ENCODE assay signal across 8 cellular contexts in the genomic region with DNA sequence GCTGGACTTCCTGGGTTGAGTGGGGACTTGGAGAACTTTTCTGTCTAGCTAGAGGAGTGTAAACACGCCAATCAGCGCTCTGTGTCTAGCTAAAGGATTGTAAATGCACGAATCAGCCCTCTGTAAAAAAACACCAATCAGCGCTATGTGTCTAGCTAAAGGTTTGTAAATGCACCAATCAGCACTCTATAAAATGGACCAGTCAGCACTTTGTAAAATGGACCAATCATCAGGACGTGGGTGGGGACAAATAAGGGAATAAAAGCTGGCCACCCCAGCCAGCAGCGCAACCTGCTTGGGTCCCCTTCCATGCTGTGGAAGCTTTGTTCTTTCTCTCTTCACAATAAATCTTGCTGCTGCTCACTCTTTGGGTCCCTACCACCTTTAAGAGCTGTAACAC.
DNase-seq lines count a peak whose midpoint lies in the region; ATAC-seq, FAIRE-seq and TF ChIP-seq lines count a peak whose summit lies in the region.
"Not testable (repeated sequence)": the region's sequence is repeated elsewhere in the genome, so short reads cannot be mapped to it uniquely, and the experiment has no call there.

No MANE protein-coding gene starts in this region.

- H3K18ac ChIP-seq in H9 (ENCODE audit: insufficient read length, low read depth, low read length); IMR-90 (ENCODE audit: low read depth, low read length); H1 (ENCODE audit: extremely low read depth, low read length): not testable (repeated sequence)

- intact Hi-C loops in IMR-90 (cut with micrococcal nuclease); K562 (cut with micrococcal nuclease); HepG2 (cut with micrococcal nuclease; ENCODE audit: unreplicated experiment): not testable (repeated sequence)

- not testable (repeated sequence) for H4K20me1 ChIP-seq in GM23338 (replicated peaks; ENCODE audit: insufficient read depth); H9 (ENCODE audit: control insufficient read depth, insufficient read depth, insufficient read length); IMR-90 (ENCODE audit: insufficient read depth, low read length); K562 (replicated peaks; ENCODE audit: control insufficient read depth, insufficient read depth, low read length); H1 (replicated peaks in 1 of 2; ENCODE audit: control insufficient read depth in 1 of 2, insufficient read depth in 2 of 2, low read length in 2 of 2); HepG2 (ENCODE audit: insufficient read depth, low read length)

- not testable (repeated sequence) for TF ChIP-seq RAD21 in A549 (conservative IDR thresholded peaks at IDR 0.05 in 1 of 2, IDR thresholded peaks at IDR 0.05 in 1 of 2); IMR-90 (IDR thresholded peaks at IDR 0.05; ENCODE audit: low read length); K562 (CRISPR knock-in tag; conservative IDR thresholded peaks at IDR 0.05 in 1 of 2, IDR thresholded peaks at IDR 0.05 in 1 of 2); H1 (IDR thresholded peaks at IDR 0.05 in 1 of 2, conservative IDR thresholded peaks at IDR 0.05 in 1 of 2; ENCODE audit: low read depth in 2 of 2, low read length in 2 of 2); HepG2 (CRISPR knock-in tag; IDR thresholded peaks at IDR 0.05)

- not testable (repeated sequence) for TF ChIP-seq CTCF in A549 (IDR thresholded peaks at IDR 0.05); GM23338 (conservative IDR thresholded peaks at IDR 0.05; ENCODE audit: low read depth in 2 of 2); H9 (conservative IDR thresholded peaks at IDR 0.05); IMR-90 (conservative IDR thresholded peaks at IDR 0.05; ENCODE audit: low read depth, low read length); WTC11 (IDR thresholded peaks at IDR 0.05); K562 (IDR thresholded peaks at IDR 0.05 in 2 of 3, conservative IDR thresholded peaks at IDR 0.05 in 1 of 3; ENCODE audit: insufficient read depth in 2 of 3, low read depth in 1 of 3, low read length in 3 of 3); H1 (IDR thresholded peaks at IDR 0.05; ENCODE audit: control extremely low read depth in 1 of 3, insufficient read depth in 1 of 3, low read depth in 1 of 3, low read length in 3 of 3); HepG2 (CRISPR knock-in tag; IDR thresholded peaks at IDR 0.05)

- not testable (repeated sequence) for H3K4me1 Mint-ChIP-seq in GM23338, H9, WTC11

- not testable (repeated sequence) for H3K23me2 ChIP-seq in H9 (ENCODE audit: insufficient read length, low read depth, low read length, poor library complexity, severe bottlenecking); H1 (ENCODE audit: low read depth, low read length)

- POLR2A ChIA-PET in A549 (lab: Yijun Ruan, JAX); IMR-90 (lab: Charles Lee; ENCODE audit: unreplicated experiment); WTC11 (lab: Charles Lee); H1 (lab: Charles Lee; ENCODE audit: partially characterized antibody); HepG2 (lab: Yijun Ruan, JAX): not testable (repeated sequence)
- POLR2A ChIA-PET in K562 (lab: Yijun Ruan, JAX) = interaction anchor here (0.6 kb wide), 1 partner anchor 337 kb away, joined by 3 read pairs; no protein-coding TSS in a partner anchor

- not testable (repeated sequence) for H3K36me3 ChIP-seq in GM23338 (ENCODE audit: insufficient read depth); IMR-90 (ENCODE audit: control insufficient read depth, insufficient read depth, low read length); K562 (ENCODE audit: control insufficient read depth, insufficient read depth, low read length); H1 (ENCODE audit: control insufficient read depth in 2 of 4, insufficient read depth in 4 of 4, low read length in 3 of 4); HepG2 (replicated peaks in 1 of 2; ENCODE audit: control insufficient read depth in 1 of 2, insufficient read depth in 2 of 2, low read length in 2 of 2)

- H3K4me1 ChIP-seq in A549; GM23338 (ENCODE audit: insufficient read depth); H9 (ENCODE audit: insufficient read depth, low read length); IMR-90 (ENCODE audit: control insufficient read depth, insufficient read depth, low read length); K562 (replicated peaks in 1 of 2; ENCODE audit: control insufficient read depth in 2 of 2, insufficient read depth in 2 of 2, low read length in 2 of 2); H1 (replicated peaks in 1 of 4; ENCODE audit: control insufficient read depth in 3 of 4, insufficient read depth in 4 of 4, low read length in 3 of 4); HepG2 (ENCODE audit: insufficient read depth, low read length): not testable (repeated sequence)

- not testable (repeated sequence) for H4K91ac ChIP-seq in H9 (ENCODE audit: insufficient read length, low read depth, low read length); IMR-90 (ENCODE audit: insufficient read depth, low read depth, low read length); H1 (replicated peaks; ENCODE audit: insufficient read length, low read length)

- not testable (repeated sequence) for H2BK120ac ChIP-seq in H9 (ENCODE audit: low read depth, low read length, poor library complexity, severe bottlenecking); IMR-90 (ENCODE audit: low read depth, low read length); H1 (replicated peaks; ENCODE audit: low read depth, low read length)

- H3K4me3 Mint-ChIP-seq in GM23338, H9, WTC11: not testable (repeated sequence)

- H3K4me2 ChIP-seq in A549; GM23338; H9 (ENCODE audit: insufficient read depth, insufficient read length, low read length); IMR-90 (ENCODE audit: low read depth, low read length); K562 (ENCODE audit: insufficient read depth, low read length); H1 (ENCODE audit: insufficient read depth in 1 of 2, low read depth in 2 of 2, low read length in 2 of 2); HepG2 (ENCODE audit: low read depth, low read length): not testable (repeated sequence)

- peak overlapping the region; percentile 43; the same call in 1 of the 2 replicates for H3K27ac Mint-ChIP-seq in GM23338
- peak overlapping the region in 2 of 3 experiments; percentile 50 to 96; a peak in 2 of 7 replicates for H3K27ac Mint-ChIP-seq in H9
- H3K27ac Mint-ChIP-seq in WTC11 = not testable (repeated sequence)

- H3K4me3 ChIP-seq in A549; GM23338; IMR-90 (ENCODE audit: insufficient read depth, low read depth, low read length); K562; H1 (ENCODE audit: extremely low read depth in 1 of 4, insufficient read depth in 2 of 4, low read depth in 3 of 4, low read length in 4 of 4); HepG2 (replicated peaks in 1 of 3; ENCODE audit: insufficient read depth in 1 of 3, low read depth in 2 of 3, low read length in 3 of 3): not testable (repeated sequence)

- not testable (repeated sequence) for H3K14ac ChIP-seq in H9 (ENCODE audit: insufficient read depth, low read length); IMR-90 (replicated peaks; ENCODE audit: low read depth, low read length); H1 (ENCODE audit: insufficient read length)

- H2BK15ac ChIP-seq in H9 (ENCODE audit: low read depth, low read length); IMR-90 (ENCODE audit: low read depth, low read length); H1 (ENCODE audit: low read length): not testable (repeated sequence)

- H3K9me2 ChIP-seq in GM23338 (ENCODE audit: insufficient read depth) = not testable (repeated sequence)

- not testable (repeated sequence) for DNase-seq in A549 (ENCODE audit: low read depth in 1 of 2, low spot score in 1 of 2); GM23338 (ENCODE audit: low spot score); H9; IMR-90; WTC11 (ENCODE audit: low spot score); K562 (ENCODE audit: extremely low read depth in 1 of 4, low spot score in 3 of 4); H1 (ENCODE audit: low read depth in 1 of 2, low spot score in 2 of 2); HepG2 (ENCODE audit: low spot score)

- not testable (repeated sequence) for H3K23ac ChIP-seq in H9 (ENCODE audit: insufficient read length, low read depth, low read length); IMR-90 (ENCODE audit: low read depth, low read length); H1 (ENCODE audit: insufficient read length)

- ATAC-seq in A549; GM23338; IMR-90 (ENCODE audit: low read depth); WTC11; K562; HepG2: not testable (repeated sequence)

- not testable (repeated sequence) for H2BK12ac ChIP-seq in H9 (ENCODE audit: insufficient read length, low read depth, low read length); H1 (ENCODE audit: low read depth, low read length)

- not testable (repeated sequence) for H4K5ac ChIP-seq in H9 (ENCODE audit: insufficient read length, low read depth, low read length); IMR-90 (ENCODE audit: low read depth, low read length); H1 (ENCODE audit: insufficient read length, low read depth, low read length)

- in situ Hi-C loops in IMR-90 (cut with MboI; ENCODE audit: low sequenced_read_pairs); K562 (cut with MboI); HepG2 (cut with HindIII; ENCODE audit: extremely low pct_ligation_motif_present, low pct_unique_long_range_greater_than_20kb): not testable (repeated sequence)

- H2AK9ac ChIP-seq in IMR-90 (replicated peaks; ENCODE audit: low read depth, low read length, poor library complexity) = not testable (repeated sequence)

- H3K56ac ChIP-seq in H9 (ENCODE audit: insufficient read length, low read depth, low read length); IMR-90 (ENCODE audit: extremely low read depth, insufficient read depth, low read length); H1 (replicated peaks; ENCODE audit: insufficient read length, low read depth, low read length): not testable (repeated sequence)

- CTCF ChIA-PET in A549 (lab: Yijun Ruan, JAX); IMR-90 (lab: Yijun Ruan, JAX); WTC11 (lab: Charles Lee); K562 (lab: Yijun Ruan, JAX; ENCODE audit: low intra/inter-chr PET ratio); H1 (lab: Charles Lee; ENCODE audit: partially characterized antibody); HepG2 (lab: Yijun Ruan, JAX; ENCODE audit: low intra/inter-chr PET ratio, low total read pairs): not testable (repeated sequence)

- dilution Hi-C loops in IMR-90 (cut with HindIII; ENCODE audit: low sequenced_read_pairs, unreplicated experiment) = not testable (repeated sequence)

- H4K8ac ChIP-seq in H9 (replicated peaks; ENCODE audit: insufficient read length, low read depth, low read length); IMR-90 (ENCODE audit: low read depth in 2 of 2, low read length in 2 of 2); H1 (ENCODE audit: extremely low read depth, insufficient read depth, low read length): not testable (repeated sequence)

- H3K36me3 Mint-ChIP-seq in GM23338 (ENCODE audit: low read depth) (peaks cover 22% of the 10 kb centered on the region; the same call in 2 of the 3 replicates), H9 (ENCODE audit: insufficient read depth in 1 of 3, low read depth in 3 of 3) (peaks cover 6 to 21% (median 7%) of the 10 kb centered on the region in 3 experiments), WTC11 (peaks cover 14% of the 10 kb centered on the region)

- H3F3A ChIP-seq in GM23338 (replicated peaks; ENCODE audit: low read depth) = not testable (repeated sequence)

- not testable (repeated sequence) for H3K27me3 ChIP-seq in GM23338 (ENCODE audit: insufficient read depth); H9 (ENCODE audit: insufficient read depth, low read length); IMR-90 (ENCODE audit: control insufficient read depth, insufficient read depth, low read length); K562 (ENCODE audit: control insufficient read depth in 2 of 2, insufficient read depth in 2 of 2, low read length in 2 of 2); H1 (replicated peaks in 1 of 4; ENCODE audit: control insufficient read depth in 3 of 4, extremely low read depth in 1 of 4, insufficient read depth in 3 of 4, low read length in 3 of 4); HepG2 (ENCODE audit: control insufficient read depth in 1 of 2, insufficient read depth in 2 of 2, low read length in 2 of 2)

- not testable (repeated sequence) for H2BK20ac ChIP-seq in H9 (ENCODE audit: low read depth, low read length, poor library complexity, severe bottlenecking); IMR-90 (ENCODE audit: low read depth, low read length); H1 (ENCODE audit: low read length)

- not testable (repeated sequence) for H3K4ac ChIP-seq in H9 (ENCODE audit: low read depth, low read length); IMR-90 (ENCODE audit: low read depth, low read length); H1 (replicated peaks; ENCODE audit: insufficient read length, low read depth, low read length)

- not testable (repeated sequence) for H3K9me1 ChIP-seq in IMR-90 (ENCODE audit: insufficient read depth, low read length); K562 (ENCODE audit: control insufficient read depth, insufficient read depth, low read length)

- not testable (repeated sequence) for H2AFZ ChIP-seq in GM23338; H9 (ENCODE audit: low read length); IMR-90 (replicated peaks; ENCODE audit: low read length, poor library complexity); K562 (ENCODE audit: low read depth, low read length); H1 (ENCODE audit: low read length); HepG2 (ENCODE audit: low read length)

- TF ChIP-seq EP300 in A549 (IDR thresholded peaks at IDR 0.05); K562 (IDR thresholded peaks at IDR 0.05; ENCODE audit: low read length); H1 (IDR thresholded peaks at IDR 0.05; ENCODE audit: borderline replicate concordance in 1 of 2, low read depth in 2 of 2, low read length in 2 of 2); HepG2 (IDR thresholded peaks at IDR 0.05; ENCODE audit: low read depth in 2 of 2, low read length in 2 of 2); HepG2 (CRISPR knock-in tag; IDR thresholded peaks at IDR 0.05; ENCODE audit: borderline replicate concordance): not testable (repeated sequence)

- H3K27me3 Mint-ChIP-seq in GM23338 (ENCODE audit: insufficient read depth, low read depth, poor library complexity); H9 (ENCODE audit: low read depth); WTC11 (ENCODE audit: low read depth): not testable (repeated sequence)

- H3K9me3 ChIP-seq in A549 = peaks cover 13% of the 10 kb centered on the region; the same call in 2 of the 3 replicates
- not testable (repeated sequence) for H3K9me3 ChIP-seq in H9 (ENCODE audit: control insufficient read depth, low read depth, low read length); IMR-90 (ENCODE audit: control insufficient read depth, insufficient read depth, low read length); K562 (replicated peaks; ENCODE audit: control insufficient read depth, insufficient read depth, low read depth, low read length); H1 (ENCODE audit: insufficient read depth in 2 of 2, low read depth in 1 of 2, low read length in 1 of 2); HepG2 (ENCODE audit: low read length)

- not testable (repeated sequence) for H2AK5ac ChIP-seq in H9 (ENCODE audit: insufficient read length, low read length); IMR-90 (ENCODE audit: low read depth, low read length); H1 (ENCODE audit: low read depth, low read length)

- not testable (repeated sequence) for H3K27ac ChIP-seq in A549; GM23338 (ENCODE audit: low read depth); H9 (ENCODE audit: insufficient read length, low read depth, low read length); IMR-90 (ENCODE audit: insufficient read depth, low read length); K562 (ENCODE audit: extremely low read depth, low read depth, low read length); H1 (ENCODE audit: low read depth, low read length); HepG2 (ENCODE audit: extremely low read length, insufficient read depth, low read length)

- not testable (repeated sequence) for TF ChIP-seq POLR2A in A549 (IDR thresholded peaks at IDR 0.05; ENCODE audit: low read length); IMR-90 (IDR thresholded peaks at IDR 0.05; ENCODE audit: low read depth, low read length); K562 (conservative IDR thresholded peaks at IDR 0.05); H1 (IDR thresholded peaks at IDR 0.05; ENCODE audit: control extremely low read depth in 1 of 2, low read depth in 2 of 2, low read length in 2 of 2); HepG2 (IDR thresholded peaks at IDR 0.05; ENCODE audit: insufficient read depth in 1 of 2, low read depth in 2 of 2, low read length in 2 of 2)

- H3K9me3 Mint-ChIP-seq in GM23338 (peaks cover 24% of the 10 kb centered on the region), H9 (peaks cover 8 to 19% of the 10 kb centered on the region in 2 experiments), WTC11 (peaks cover 27% of the 10 kb centered on the region)

- not testable (repeated sequence) for H3K79me1 ChIP-seq in H9 (ENCODE audit: insufficient read depth, low read depth, low read length, poor library complexity, severe bottlenecking); H1 (ENCODE audit: low read depth, low read length)
- peaks cover 10 to 21% of the 10 kb centered on the region in 2 experiments; a peak in 3 of 4 replicates for H3K79me1 ChIP-seq in IMR-90 (ENCODE audit: low read depth in 1 of 2, low read length in 2 of 2)

- H3K9ac ChIP-seq in H9 (ENCODE audit: extremely low read depth, insufficient read length, low read length); IMR-90 (ENCODE audit: low read depth, low read length); K562 (ENCODE audit: insufficient read depth in 1 of 2, low read depth in 2 of 2, low read length in 2 of 2); H1 (replicated peaks in 1 of 4; ENCODE audit: extremely low read depth in 1 of 4, low read depth in 3 of 4, low read length in 3 of 4); HepG2 (ENCODE audit: insufficient read depth, low read depth, low read length): not testable (repeated sequence)

- 91% methylated on average over 6 of the region's 6 CpGs for WGBS in A549 (ENCODE audit: missing lambda C conversion rate)
- no CpG with 5 or more reads among the region's 6 CpGs for WGBS in H9 (ENCODE audit: extremely low coverage, insufficient read length, low lambda C conversion rate)
- WGBS in IMR-90 (ENCODE audit: extremely low coverage in 2 of 2, insufficient read length in 1 of 2), 2 experiments = no CpG with 5 or more reads among the region's 6 CpGs
- 90% methylated on average over 6 of the region's 6 CpGs for WGBS in K562 (ENCODE audit: insufficient coverage, low coverage, missing lambda C conversion rate)
- 93% methylated on average over 6 of the region's 6 CpGs; no CpG with 5 or more reads in 1 of the 2 experiments for WGBS in H1 (ENCODE audit: extremely low coverage in 1 of 2, insufficient coverage in 1 of 2, insufficient read length in 1 of 2, insufficient replicate concordance in 2 of 2, low coverage in 1 of 2, low lambda C conversion rate in 2 of 2, missing lambda C conversion rate in 1 of 2), 2 experiments
- WGBS in HepG2 (ENCODE audit: low lambda C conversion rate) = 97% methylated on average over 6 of the region's 6 CpGs

- not testable (repeated sequence) for FAIRE-seq in A549 (lab: Jason Lieb, UNC); K562 (lab: Jason Lieb, UNC); H1 (lab: Jason Lieb, UNC); HepG2 (lab: Jason Lieb, UNC)

- BruUV-seq in IMR-90 (replicated peaks; lab: Mats Ljungman, UMichigan); K562 (replicated peaks; lab: Mats Ljungman, UMichigan); HepG2 (replicated peaks; lab: Mats Ljungman, UMichigan): not testable (repeated sequence)

- not testable (repeated sequence) for H3T11ph ChIP-seq in H9 (ENCODE audit: low read length)

- H3K79me2 ChIP-seq in GM23338 (replicated peaks; ENCODE audit: insufficient read depth) = peaks cover 32% of the 10 kb centered on the region
- H3K79me2 ChIP-seq in H9 (ENCODE audit: insufficient read depth, low read length); HepG2 (ENCODE audit: insufficient read depth, low read length): not testable (repeated sequence)
- H3K79me2 ChIP-seq in K562 (ENCODE audit: control insufficient read depth, insufficient read depth, low read length) = peaks cover 43% of the 10 kb centered on the region
- peaks cover 0 to 21% of the 10 kb centered on the region in 2 experiments; a peak in 2 of 4 replicates for H3K79me2 ChIP-seq in H1 (ENCODE audit: control insufficient read depth in 1 of 2, insufficient read depth in 2 of 2, low read length in 2 of 2)

- H2BK5ac ChIP-seq in H9 (ENCODE audit: insufficient read length, low read length); IMR-90 (ENCODE audit: low read depth, low read length, poor library complexity, severe bottlenecking); H1 (ENCODE audit: low read depth, low read length): not testable (repeated sequence)
